ENCODE assay signal across 32 cellular contexts in genomic region chr12:46050805-46051204, GRCh38.
DNase-seq lines count a peak whose midpoint lies in the region; ATAC-seq, FAIRE-seq and TF ChIP-seq lines count a peak whose summit lies in the region.
"Had no signal": no experiment of that assay in that cellular context is flagged by ENCODE, and none has a peak within 500 bp of the region (broad histone marks: within the 10 kb centered on the region; RNA-seq: fewer than 3 reads in every experiment).

No MANE protein-coding gene starts in this region.

- FAIRE-seq in HepG2 (lab: Jason Lieb, UNC) = no peak
- FAIRE-seq: A204.1, A549, D721Med had no signal

- no peak for ATAC-seq in HepG2
- ATAC-seq in right lobe of liver = no peak
- ATAC-seq: A549; CD8-positive, alpha-beta T cell had no signal

- intact Hi-C loops in HepG2 (cut with micrococcal nuclease; ENCODE audit: unreplicated experiment) = no loop called here
- intact Hi-C loops in right lobe of liver (cut with DNase I) = no loop called here
- intact Hi-C loops in Caco-2 (cut with micrococcal nuclease; ENCODE audit: unreplicated experiment) = no loop called here

- peaks cover 51% of the 10 kb centered on the region for H3K9me3 Mint-ChIP-seq in Caco-2 (ENCODE audit: unreplicated experiment)

- no peaks in the 10 kb centered on the region for H3K79me2 ChIP-seq in HepG2 (ENCODE audit: insufficient read depth, low read length)

- H3K4me3 ChIP-seq in HepG2 (replicated peaks in 1 of 3; ENCODE audit: insufficient read depth in 1 of 3, low read depth in 2 of 3, low read length in 3 of 3) (no peak overlapping the region), right lobe of liver (no peak overlapping the region), HEK293 (ENCODE audit: low read depth, low read length) (no peak overlapping the region), Caco-2 (ENCODE audit: low read depth, low read length) (no peak overlapping the region)
- H3K4me3 ChIP-seq: A549; BLaER1; BLaER1 treated with 17β-estradiol and CSF1 and Interleukin-3, amounts not matched to agents 10 nM and 100 nM had no signal

- no peaks in the 10 kb centered on the region for H3K36me3 Mint-ChIP-seq in Caco-2 (ENCODE audit: insufficient read depth, unreplicated experiment)
- H3K36me3 Mint-ChIP-seq: CD14-positive monocyte; CD4-positive, CD25-positive, alpha-beta regulatory T cell; CD8-positive, alpha-beta T cell had no signal

- CTCF ChIA-PET in HepG2 (lab: Yijun Ruan, JAX; ENCODE audit: low intra/inter-chr PET ratio, low total read pairs) = no interaction called here
- CTCF ChIA-PET in HEK293 (lab: Yijun Ruan, JAX) = no interaction called here
- CTCF ChIA-PET in Caco-2 (lab: Charles Lee) = no interaction called here

- TF ChIP-seq EP300 in HepG2 (IDR thresholded peaks at IDR 0.05; ENCODE audit: low read depth in 2 of 2, low read length in 2 of 2) (no peak), HepG2 (CRISPR knock-in tag; IDR thresholded peaks at IDR 0.05; ENCODE audit: borderline replicate concordance) (no peak)

- H4K20me1 ChIP-seq in HepG2 (ENCODE audit: insufficient read depth, low read length) = no peaks in the 10 kb centered on the region
- H4K20me1 ChIP-seq: BLaER1; BLaER1 treated with 17β-estradiol and CSF1 and Interleukin-3, amounts not matched to agents 10 nM and 100 nM had no signal

- in situ Hi-C loops in HepG2 (cut with HindIII; ENCODE audit: extremely low pct_ligation_motif_present, low pct_unique_long_range_greater_than_20kb) = no loop called here

- peaks cover 46% of the 10 kb centered on the region for H3K9me3 ChIP-seq in HepG2 (ENCODE audit: low read length)
- H3K9me3 ChIP-seq in right lobe of liver = peaks cover 0 to 7% (median 0%) of the 10 kb centered on the region in 4 donors
- H3K9me3 ChIP-seq in HEK293 (ENCODE audit: control insufficient read depth, insufficient read depth, low read depth, low read length) = no peaks in the 10 kb centered on the region
- peaks cover 32% of the 10 kb centered on the region for H3K9me3 ChIP-seq in Caco-2
- H3K9me3 ChIP-seq: BE2C had no signal

- no peaks in the 10 kb centered on the region for H3K27me3 ChIP-seq in HepG2 (ENCODE audit: control insufficient read depth in 1 of 2, insufficient read depth in 2 of 2, low read length in 2 of 2)
- no peaks in the 10 kb centered on the region for H3K27me3 ChIP-seq in right lobe of liver
- H3K27me3 ChIP-seq in Caco-2 (replicated peaks; ENCODE audit: control insufficient read depth, insufficient read depth, low read length) = no peaks in the 10 kb centered on the region; the same call in 1 of the 2 replicates
- H3K27me3 ChIP-seq: BLaER1; BLaER1 treated with 17β-estradiol and CSF1 and Interleukin-3, amounts not matched to agents 10 nM and 100 nM had no signal

- no peaks in the 10 kb centered on the region for H3K4me1 Mint-ChIP-seq in Caco-2 (ENCODE audit: low read depth, unreplicated experiment)
- H3K4me1 Mint-ChIP-seq: B cell; CD14-positive monocyte; CD4-positive, alpha-beta memory T cell; CD4-positive, CD25-positive, alpha-beta regulatory T cell; CD8-positive, alpha-beta memory T cell had no signal

- no peak for TF ChIP-seq POLR2A in HepG2 (IDR thresholded peaks at IDR 0.05; ENCODE audit: insufficient read depth in 1 of 2, low read depth in 2 of 2, low read length in 2 of 2)
- no peak for TF ChIP-seq POLR2A in right lobe of liver (IDR thresholded peaks at IDR 0.05)

- TF ChIP-seq RAD21 in HepG2 (CRISPR knock-in tag; IDR thresholded peaks at IDR 0.05) = no peak

- H3K9ac ChIP-seq in HepG2 (ENCODE audit: insufficient read depth, low read depth, low read length) = no peak overlapping the region
- H3K9ac ChIP-seq: BLaER1; BLaER1 treated with 17β-estradiol and CSF1 and Interleukin-3, amounts not matched to agents 10 nM and 100 nM had no signal

- TF ChIP-seq CTCF in HepG2 (CRISPR knock-in tag; IDR thresholded peaks at IDR 0.05) (no peak), right lobe of liver (IDR thresholded peaks at IDR 0.05) (no peak), HEK293 (tag by site-specific recombination; IDR thresholded peaks at IDR 0.05) (no peak), Caco-2 (IDR thresholded peaks at IDR 0.05; ENCODE audit: insufficient read depth in 1 of 2, low read depth in 1 of 2, low read length in 1 of 2, severe bottlenecking in 1 of 2, unreplicated experiment in 1 of 2) (no peak)

- no TSS peak for BruUV-seq in HepG2 (replicated peaks; lab: Mats Ljungman, UMichigan)
- BruUV-seq in Caco-2 (replicated peaks; lab: Mats Ljungman, UMichigan) = no TSS peak

- no peaks in the 10 kb centered on the region for H3K27me3 Mint-ChIP-seq in Caco-2 (ENCODE audit: insufficient read depth, unreplicated experiment)

- H3K4me2 ChIP-seq in HepG2 (ENCODE audit: low read depth, low read length) = no peak overlapping the region
- H3K4me2 ChIP-seq: A549; BLaER1; BLaER1 treated with 17β-estradiol and CSF1 and Interleukin-3, amounts not matched to agents 10 nM and 100 nM had no signal

- DNase-seq in HepG2 (ENCODE audit: low spot score) (no peak), right lobe of liver (no peak), Caco-2 (no peak)
- DNase-seq: 8988T; ACHN; AML-193; BE2C; C1 segment of cervical spinal cord; Calu3; CD4-positive, alpha-beta memory T cell; CD4-positive, alpha-beta T cell; CD4-positive, CD25-positive, alpha-beta regulatory T cell; CD8-positive, alpha-beta memory T cell; CD8-positive, alpha-beta T cell; COR-L47; DMS 273 treated with DMSO at 0.1 percent for 48 hours; DMS153; DMS53; DMS79; DMS79 treated with DMSO at 0.1 percent for 48 hours; DND-41; EL had no signal

- no peak overlapping the region for H3K4me3 Mint-ChIP-seq in Caco-2 (ENCODE audit: unreplicated experiment)
- H3K4me3 Mint-ChIP-seq: B cell; CD14-positive monocyte; CD4-positive, alpha-beta memory T cell; CD4-positive, alpha-beta T cell; CD4-positive, CD25-positive, alpha-beta regulatory T cell; CD8-positive, alpha-beta memory T cell; CD8-positive, alpha-beta T cell had no signal

- H3K36me3 ChIP-seq in HepG2 (replicated peaks in 1 of 2; ENCODE audit: control insufficient read depth in 1 of 2, insufficient read depth in 2 of 2, low read length in 2 of 2) (no peaks in the 10 kb centered on the region), right lobe of liver (no peaks in the 10 kb centered on the region), HEK293 (ENCODE audit: control insufficient read depth in 2 of 2, insufficient read depth in 1 of 2, low read length in 2 of 2) (no peaks in the 10 kb centered on the region), Caco-2 (ENCODE audit: control insufficient read depth, insufficient read depth, low read length) (no peaks in the 10 kb centered on the region; the same call in 1 of the 2 replicates)
- H3K36me3 ChIP-seq: BE2C; BLaER1; BLaER1 treated with 17β-estradiol and CSF1 and Interleukin-3, amounts not matched to agents 10 nM and 100 nM had no signal

- H3K27ac ChIP-seq in HepG2 (ENCODE audit: extremely low read length, insufficient read depth, low read length) = no peak overlapping the region
- no peak overlapping the region for H3K27ac ChIP-seq in right lobe of liver
- no peak overlapping the region for H3K27ac ChIP-seq in HEK293 (ENCODE audit: extremely low read depth, low read depth, low read length)
- H3K27ac ChIP-seq: 22Rv1; A549; BLaER1; BLaER1 treated with 17β-estradiol and CSF1 and Interleukin-3, amounts not matched to agents 10 nM and 100 nM; C4-2B had no signal

- H3K4me1 ChIP-seq in HepG2 (ENCODE audit: insufficient read depth, low read length) (no peaks in the 10 kb centered on the region), right lobe of liver (no peaks in the 10 kb centered on the region), HEK293 (ENCODE audit: control insufficient read depth, insufficient read depth, low read length) (no peaks in the 10 kb centered on the region), Caco-2 (no peaks in the 10 kb centered on the region)
- H3K4me1 ChIP-seq: A549; BE2C; BLaER1; BLaER1 treated with 17β-estradiol and CSF1 and Interleukin-3, amounts not matched to agents 10 nM and 100 nM had no signal

- no peak overlapping the region for H3K27ac Mint-ChIP-seq in Caco-2 (ENCODE audit: unreplicated experiment)
- H3K27ac Mint-ChIP-seq: B cell; CD14-positive monocyte; CD4-positive, alpha-beta memory T cell; CD4-positive, alpha-beta T cell; CD4-positive, CD25-positive, alpha-beta regulatory T cell; CD8-positive, alpha-beta memory T cell; CD8-positive, alpha-beta T cell had no signal

- POLR2A ChIA-PET in HepG2 (lab: Yijun Ruan, JAX) = no interaction called here
- POLR2A ChIA-PET in HEK293 (lab: Yijun Ruan, JAX) = no interaction called here
- POLR2A ChIA-PET in Caco-2 (lab: Charles Lee) = no interaction called here

- H2AFZ ChIP-seq in HepG2 (ENCODE audit: low read length) = no peak overlapping the region

TF ChIP-seq in HepG2, 621 proteins besides CTCF, POLR2A, EP300 and RAD21 (continues in another document):
- TF ChIP-seq SP5 (CRISPR knock-in tag; IDR thresholded peaks at IDR 0.05; ENCODE audit: borderline replicate concordance, low read depth) = no peak

TF ChIP-seq in HEK293, 187 proteins besides CTCF, POLR2A, EP300 and RAD21:
- no peak for TF ChIP-seq HIC1 (tag by site-specific recombination; IDR thresholded peaks at IDR 0.05)
- peak; percentile 82 for TF ChIP-seq SETDB1 (IDR thresholded peaks at IDR 0.05; ENCODE audit: insufficient read length, low read length)
- no peak for TF ChIP-seq SCRT2 (tag by site-specific recombination; IDR thresholded peaks at IDR 0.05)

Comparison
In these comparisons a context has a peak if more than half of its experiments do, and no peak if none do; other contexts are left out.
1. Of the 63 proteins assayed by ChIP-seq in both HepG2 and HEK293: peak only in HepG2: none; only in HEK293: SETDB1; in both: none; in neither: 62.